Comparison of ENCODE assay signal across 1 cellular context in the genomic region with DNA sequence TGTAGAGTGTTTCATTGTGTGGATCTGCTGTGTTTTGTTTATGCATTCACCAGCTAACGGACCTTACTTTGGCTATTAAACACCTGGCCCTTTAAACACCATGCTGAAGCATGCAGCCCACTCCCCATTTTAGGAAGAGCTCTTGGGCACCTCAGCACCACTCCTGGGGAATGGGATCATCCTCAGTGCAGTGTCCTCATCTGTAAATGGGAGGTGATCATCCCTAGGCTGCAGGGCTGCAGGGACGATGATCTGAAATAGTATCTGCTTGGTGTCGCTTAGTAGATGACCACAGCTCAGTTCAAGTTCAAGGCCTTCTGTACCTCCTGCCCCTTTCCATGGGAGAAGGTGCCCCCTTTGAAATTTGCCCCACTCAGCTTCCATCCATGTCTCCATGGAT.
TF ChIP-seq lines count a peak whose summit lies in the region.

No MANE protein-coding gene starts in this region.

TF ChIP-seq in H1, 55 proteins besides CTCF, POLR2A, EP300 and RAD21 (continued from another document):
- TF ChIP-seq YY1 (IDR thresholded peaks at IDR 0.05; ENCODE audit: low read depth, low read length): no peak
- no peak for TF ChIP-seq NRF1 (IDR thresholded peaks at IDR 0.05; ENCODE audit: low read depth, low read length)
- TF ChIP-seq GTF2F1 (IDR thresholded peaks at IDR 0.05; ENCODE audit: borderline replicate concordance, low read depth, low read length): no peak
- TF ChIP-seq, protein P1, sequence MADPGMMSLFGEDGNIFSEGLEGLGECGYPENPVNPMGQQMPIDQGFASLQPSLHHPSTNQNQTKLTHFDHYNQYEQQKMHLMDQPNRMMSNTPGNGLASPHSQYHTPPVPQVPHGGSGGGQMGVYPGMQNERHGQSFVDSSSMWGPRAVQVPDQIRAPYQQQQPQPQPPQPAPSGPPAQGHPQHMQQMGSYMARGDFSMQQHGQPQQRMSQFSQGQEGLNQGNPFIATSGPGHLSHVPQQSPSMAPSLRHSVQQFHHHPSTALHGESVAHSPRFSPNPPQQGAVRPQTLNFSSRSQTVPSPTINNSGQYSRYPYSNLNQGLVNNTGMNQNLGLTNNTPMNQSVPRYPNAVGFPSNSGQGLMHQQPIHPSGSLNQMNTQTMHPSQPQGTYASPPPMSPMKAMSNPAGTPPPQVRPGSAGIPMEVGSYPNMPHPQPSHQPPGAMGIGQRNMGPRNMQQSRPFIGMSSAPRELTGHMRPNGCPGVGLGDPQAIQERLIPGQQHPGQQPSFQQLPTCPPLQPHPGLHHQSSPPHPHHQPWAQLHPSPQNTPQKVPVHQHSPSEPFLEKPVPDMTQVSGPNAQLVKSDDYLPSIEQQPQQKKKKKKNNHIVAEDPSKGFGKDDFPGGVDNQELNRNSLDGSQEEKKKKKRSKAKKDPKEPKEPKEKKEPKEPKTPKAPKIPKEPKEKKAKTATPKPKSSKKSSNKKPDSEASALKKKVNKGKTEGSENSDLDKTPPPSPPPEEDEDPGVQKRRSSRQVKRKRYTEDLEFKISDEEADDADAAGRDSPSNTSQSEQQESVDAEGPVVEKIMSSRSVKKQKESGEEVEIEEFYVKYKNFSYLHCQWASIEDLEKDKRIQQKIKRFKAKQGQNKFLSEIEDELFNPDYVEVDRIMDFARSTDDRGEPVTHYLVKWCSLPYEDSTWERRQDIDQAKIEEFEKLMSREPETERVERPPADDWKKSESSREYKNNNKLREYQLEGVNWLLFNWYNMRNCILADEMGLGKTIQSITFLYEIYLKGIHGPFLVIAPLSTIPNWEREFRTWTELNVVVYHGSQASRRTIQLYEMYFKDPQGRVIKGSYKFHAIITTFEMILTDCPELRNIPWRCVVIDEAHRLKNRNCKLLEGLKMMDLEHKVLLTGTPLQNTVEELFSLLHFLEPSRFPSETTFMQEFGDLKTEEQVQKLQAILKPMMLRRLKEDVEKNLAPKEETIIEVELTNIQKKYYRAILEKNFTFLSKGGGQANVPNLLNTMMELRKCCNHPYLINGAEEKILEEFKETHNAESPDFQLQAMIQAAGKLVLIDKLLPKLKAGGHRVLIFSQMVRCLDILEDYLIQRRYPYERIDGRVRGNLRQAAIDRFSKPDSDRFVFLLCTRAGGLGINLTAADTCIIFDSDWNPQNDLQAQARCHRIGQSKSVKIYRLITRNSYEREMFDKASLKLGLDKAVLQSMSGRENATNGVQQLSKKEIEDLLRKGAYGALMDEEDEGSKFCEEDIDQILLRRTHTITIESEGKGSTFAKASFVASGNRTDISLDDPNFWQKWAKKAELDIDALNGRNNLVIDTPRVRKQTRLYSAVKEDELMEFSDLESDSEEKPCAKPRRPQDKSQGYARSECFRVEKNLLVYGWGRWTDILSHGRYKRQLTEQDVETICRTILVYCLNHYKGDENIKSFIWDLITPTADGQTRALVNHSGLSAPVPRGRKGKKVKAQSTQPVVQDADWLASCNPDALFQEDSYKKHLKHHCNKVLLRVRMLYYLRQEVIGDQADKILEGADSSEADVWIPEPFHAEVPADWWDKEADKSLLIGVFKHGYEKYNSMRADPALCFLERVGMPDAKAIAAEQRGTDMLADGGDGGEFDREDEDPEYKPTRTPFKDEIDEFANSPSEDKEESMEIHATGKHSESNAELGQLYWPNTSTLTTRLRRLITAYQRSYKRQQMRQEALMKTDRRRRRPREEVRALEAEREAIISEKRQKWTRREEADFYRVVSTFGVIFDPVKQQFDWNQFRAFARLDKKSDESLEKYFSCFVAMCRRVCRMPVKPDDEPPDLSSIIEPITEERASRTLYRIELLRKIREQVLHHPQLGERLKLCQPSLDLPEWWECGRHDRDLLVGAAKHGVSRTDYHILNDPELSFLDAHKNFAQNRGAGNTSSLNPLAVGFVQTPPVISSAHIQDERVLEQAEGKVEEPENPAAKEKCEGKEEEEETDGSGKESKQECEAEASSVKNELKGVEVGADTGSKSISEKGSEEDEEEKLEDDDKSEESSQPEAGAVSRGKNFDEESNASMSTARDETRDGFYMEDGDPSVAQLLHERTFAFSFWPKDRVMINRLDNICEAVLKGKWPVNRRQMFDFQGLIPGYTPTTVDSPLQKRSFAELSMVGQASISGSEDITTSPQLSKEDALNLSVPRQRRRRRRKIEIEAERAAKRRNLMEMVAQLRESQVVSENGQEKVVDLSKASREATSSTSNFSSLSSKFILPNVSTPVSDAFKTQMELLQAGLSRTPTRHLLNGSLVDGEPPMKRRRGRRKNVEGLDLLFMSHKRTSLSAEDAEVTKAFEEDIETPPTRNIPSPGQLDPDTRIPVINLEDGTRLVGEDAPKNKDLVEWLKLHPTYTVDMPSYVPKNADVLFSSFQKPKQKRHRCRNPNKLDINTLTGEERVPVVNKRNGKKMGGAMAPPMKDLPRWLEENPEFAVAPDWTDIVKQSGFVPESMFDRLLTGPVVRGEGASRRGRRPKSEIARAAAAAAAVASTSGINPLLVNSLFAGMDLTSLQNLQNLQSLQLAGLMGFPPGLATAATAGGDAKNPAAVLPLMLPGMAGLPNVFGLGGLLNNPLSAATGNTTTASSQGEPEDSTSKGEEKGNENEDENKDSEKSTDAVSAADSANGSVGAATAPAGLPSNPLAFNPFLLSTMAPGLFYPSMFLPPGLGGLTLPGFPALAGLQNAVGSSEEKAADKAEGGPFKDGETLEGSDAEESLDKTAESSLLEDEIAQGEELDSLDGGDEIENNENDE (IDR thresholded peaks at IDR 0.05; ENCODE audit: insufficient replicate concordance, low read length): no peak
- TF ChIP-seq TBP (IDR thresholded peaks at IDR 0.05; ENCODE audit: low read depth, low read length): no peak
- no peak for TF ChIP-seq EGR1 (IDR thresholded peaks at IDR 0.05; ENCODE audit: borderline replicate concordance, low read depth, low read length)
- no peak for TF ChIP-seq ASH2L (IDR thresholded peaks at IDR 0.05; ENCODE audit: low read length)
- TF ChIP-seq, protein P2, sequence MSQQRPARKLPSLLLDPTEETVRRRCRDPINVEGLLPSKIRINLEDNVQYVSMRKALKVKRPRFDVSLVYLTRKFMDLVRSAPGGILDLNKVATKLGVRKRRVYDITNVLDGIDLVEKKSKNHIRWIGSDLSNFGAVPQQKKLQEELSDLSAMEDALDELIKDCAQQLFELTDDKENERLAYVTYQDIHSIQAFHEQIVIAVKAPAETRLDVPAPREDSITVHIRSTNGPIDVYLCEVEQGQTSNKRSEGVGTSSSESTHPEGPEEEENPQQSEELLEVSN (IDR thresholded peaks at IDR 0.05): no peak
- no peak for TF ChIP-seq SP4 (IDR thresholded peaks at IDR 0.05; ENCODE audit: low read length)
- TF ChIP-seq POU5F1 (IDR thresholded peaks at IDR 0.05; ENCODE audit: low read depth, low read length): no peak
